In genomic region chr17:17395246-17395802, GRCh38 we compare ENCODE assay signal across 18 cellular contexts.
DNase-seq lines count a peak whose midpoint lies in the region; ATAC-seq and TF ChIP-seq lines count a peak whose summit lies in the region.
"Had no signal": no experiment of that assay in that cellular context is flagged by ENCODE, and none has a peak within 500 bp of the region (broad histone marks: within the 10 kb centered on the region; RNA-seq: fewer than 3 reads in every experiment).

No MANE protein-coding gene starts in this region.

- peaks cover 18% of the 10 kb centered on the region for H3K4me1 Mint-ChIP-seq in neural progenitor cell
- H3K4me1 Mint-ChIP-seq: GM23338 had no signal

- H3K4me3 ChIP-seq in right atrium auricular region (no peak overlapping the region), HEK293 (ENCODE audit: low read depth, low read length) (no peak overlapping the region), gastroesophageal sphincter (no peak overlapping the region), psoas muscle (no peak overlapping the region), neural progenitor cell (no peak overlapping the region)
- H3K4me3 ChIP-seq: BLaER1 treated with 17β-estradiol and CSF1 and Interleukin-3, amounts not matched to agents 10 nM and 100 nM; GM23338 had no signal

- H4K20me1 ChIP-seq in neural progenitor cell (ENCODE audit: low read depth) = no peaks in the 10 kb centered on the region
- H4K20me1 ChIP-seq: BLaER1 treated with 17β-estradiol and CSF1 and Interleukin-3, amounts not matched to agents 10 nM and 100 nM had no signal

- H3K9ac ChIP-seq in neural progenitor cell = no peak overlapping the region
- H3K9ac ChIP-seq: BLaER1 treated with 17β-estradiol and CSF1 and Interleukin-3, amounts not matched to agents 10 nM and 100 nM had no signal

- no peaks in the 10 kb centered on the region for H3K36me3 Mint-ChIP-seq in neural progenitor cell
- H3K36me3 Mint-ChIP-seq: IgD-negative memory B cell had no signal

- peaks cover 0 to 13% of the 10 kb centered on the region in 2 donors for H3K4me1 ChIP-seq in right atrium auricular region
- no peaks in the 10 kb centered on the region for H3K4me1 ChIP-seq in HEK293 (ENCODE audit: control insufficient read depth, insufficient read depth, low read length)
- no peaks in the 10 kb centered on the region for H3K4me1 ChIP-seq in gastroesophageal sphincter
- no peaks in the 10 kb centered on the region for H3K4me1 ChIP-seq in psoas muscle
- H3K4me1 ChIP-seq in neural progenitor cell = no peaks in the 10 kb centered on the region

- H3K27ac ChIP-seq in right atrium auricular region = no peak overlapping the region
- H3K27ac ChIP-seq in HEK293 (ENCODE audit: extremely low read depth, low read depth, low read length) = no peak overlapping the region
- no peak overlapping the region for H3K27ac ChIP-seq in gastroesophageal sphincter
- no peak overlapping the region for H3K27ac ChIP-seq in psoas muscle
- no peak overlapping the region for H3K27ac ChIP-seq in neural progenitor cell
- H3K27ac ChIP-seq: BLaER1 treated with 17β-estradiol and CSF1 and Interleukin-3, amounts not matched to agents 10 nM and 100 nM had no signal

- DNase-seq in right atrium auricular region (ENCODE audit: low spot score) = peak; percentile 69
- DNase-seq in cardiac septum (ENCODE audit: low spot score) = no peak
- DNase-seq in psoas muscle = peak; percentile 52 to 82
- DNase-seq in SK-N-DZ (ENCODE audit: low spot score) = no peak
- no peak for DNase-seq in neural progenitor cell (ENCODE audit: low spot score)
- DNase-seq: CD8-positive, alpha-beta memory T cell; COR-L47; DMS 273 treated with DMSO at 0.1 percent for 48 hours; DMS53; HCEC 1CT; HFFc6 had no signal

- 78 to 92% methylated on average over 3 to 4 of the region's 6 CpGs for WGBS in gastroesophageal sphincter (ENCODE audit: low coverage in 1 of 2), 2 donors
- 65 to 81% (median 65%) methylated on average over 6 of the region's 6 CpGs for WGBS in psoas muscle, 3 donors

- H3K27me3 Mint-ChIP-seq in neural progenitor cell (ENCODE audit: insufficient read depth, low read depth) = peaks cover 6% of the 10 kb centered on the region
- H3K27me3 Mint-ChIP-seq: CD8-positive, alpha-beta memory T cell had no signal

- H2AFZ ChIP-seq in neural progenitor cell (replicated peaks) = no peak overlapping the region
- H2AFZ ChIP-seq: GM23338 had no signal

- CTCF ChIA-PET in HEK293 (lab: Yijun Ruan, JAX) = no interaction called here

- POLR2A ChIA-PET in HEK293 (lab: Yijun Ruan, JAX) = no interaction called here

- H3K9me3 Mint-ChIP-seq in neural progenitor cell = no peaks in the 10 kb centered on the region
- H3K9me3 Mint-ChIP-seq: CD8-positive, alpha-beta memory T cell had no signal

- no peaks in the 10 kb centered on the region for H3K9me3 ChIP-seq in right atrium auricular region
- H3K9me3 ChIP-seq in HEK293 (ENCODE audit: control insufficient read depth, insufficient read depth, low read depth, low read length) = no peaks in the 10 kb centered on the region
- peaks cover 0 to 4% (median 0%) of the 10 kb centered on the region in 3 donors for H3K9me3 ChIP-seq in gastroesophageal sphincter
- peaks cover 3% of the 10 kb centered on the region for H3K9me3 ChIP-seq in psoas muscle
- H3K9me3 ChIP-seq in neural progenitor cell (ENCODE audit: low read depth) = no peaks in the 10 kb centered on the region

- H3K27ac Mint-ChIP-seq in neural progenitor cell = no peak overlapping the region
- H3K27ac Mint-ChIP-seq: B cell, GM23338, HFFc6, IgD-negative memory B cell had no signal

- intact Hi-C loops in cardiac septum (cut with DNase I) = loop anchor here (10.0 kb wide), 1 partner anchor 59 kb away; no protein-coding TSS in a partner anchor
- intact Hi-C loops in psoas muscle (cut with DNase I) = no loop called here

- TF ChIP-seq EP300 in gastroesophageal sphincter (IDR thresholded peaks at IDR 0.05) = no peak

- no peak overlapping the region for H3K4me2 ChIP-seq in neural progenitor cell
- H3K4me2 ChIP-seq: GM23338 had no signal

- peak; percentile 38 for ATAC-seq in gastroesophageal sphincter
- peak in 2 of 4 donors; percentile 30 to 42 for ATAC-seq in psoas muscle
- no peak for ATAC-seq in GM21381 (IDR thresholded peaks at IDR 0.05; ENCODE audit: unreplicated experiment)
- ATAC-seq: GM23338 had no signal

- no peak overlapping the region for H3K4me3 Mint-ChIP-seq in neural progenitor cell
- H3K4me3 Mint-ChIP-seq: B cell, GM23338, HFFc6, IgD-negative memory B cell had no signal

- TF ChIP-seq POLR2A in gastroesophageal sphincter (IDR thresholded peaks at IDR 0.05) = no peak

- no peaks in the 10 kb centered on the region for H3K36me3 ChIP-seq in right atrium auricular region
- no peaks in the 10 kb centered on the region for H3K36me3 ChIP-seq in HEK293 (ENCODE audit: control insufficient read depth in 2 of 2, insufficient read depth in 1 of 2, low read length in 2 of 2)
- no peaks in the 10 kb centered on the region for H3K36me3 ChIP-seq in gastroesophageal sphincter
- H3K36me3 ChIP-seq in psoas muscle (ENCODE audit: insufficient read depth in 1 of 2, low read depth in 1 of 2) = no peaks in the 10 kb centered on the region
- no peaks in the 10 kb centered on the region for H3K36me3 ChIP-seq in neural progenitor cell

- H3K27me3 ChIP-seq in right atrium auricular region (no peaks in the 10 kb centered on the region), gastroesophageal sphincter (peaks cover 5% of the 10 kb centered on the region), psoas muscle (ENCODE audit: insufficient read depth in 3 of 3, low read length in 2 of 3) (peaks cover 0 to 1% (median 0%) of the 10 kb centered on the region in 3 donors), neural progenitor cell (no peaks in the 10 kb centered on the region)

- TF ChIP-seq CTCF in right atrium auricular region (IDR thresholded peaks at IDR 0.05) = no peak
- TF ChIP-seq CTCF in HEK293 (tag by site-specific recombination; IDR thresholded peaks at IDR 0.05) = no peak
- no peak for TF ChIP-seq CTCF in gastroesophageal sphincter (IDR thresholded peaks at IDR 0.05)
- TF ChIP-seq CTCF in psoas muscle (IDR thresholded peaks at IDR 0.05) = no peak
- TF ChIP-seq CTCF in neural progenitor cell (IDR thresholded peaks at IDR 0.05) = no peak

- no peaks in the 10 kb centered on the region for H3F3A ChIP-seq in neural progenitor cell (ENCODE audit: low read depth)

- no peaks in the 10 kb centered on the region for H3K79me2 ChIP-seq in neural progenitor cell (ENCODE audit: low read depth)

TF ChIP-seq in HEK293, 187 proteins besides CTCF, POLR2A, EP300 and RAD21:
- TF ChIP-seq ZNF121 (tag by site-specific recombination; IDR thresholded peaks at IDR 0.05) (0 out of 2 replicates have a peak, but pooled peaks have one; percentile 20), ZNF501 (tag by site-specific recombination; IDR thresholded peaks at IDR 0.05) (no peak)
TF ChIP-seq in HEK293: peak in this region for 1.

Comparison
In these comparisons a context has a peak if more than half of its experiments do, and no peak if none do; other contexts are left out.
1. DNase-seq: peak in right atrium auricular region (single experiment) and psoas muscle (2 of 2); none in cardiac septum (single experiment), SK-N-DZ (single experiment) and neural progenitor cell (single experiment).